In the genomic region with DNA sequence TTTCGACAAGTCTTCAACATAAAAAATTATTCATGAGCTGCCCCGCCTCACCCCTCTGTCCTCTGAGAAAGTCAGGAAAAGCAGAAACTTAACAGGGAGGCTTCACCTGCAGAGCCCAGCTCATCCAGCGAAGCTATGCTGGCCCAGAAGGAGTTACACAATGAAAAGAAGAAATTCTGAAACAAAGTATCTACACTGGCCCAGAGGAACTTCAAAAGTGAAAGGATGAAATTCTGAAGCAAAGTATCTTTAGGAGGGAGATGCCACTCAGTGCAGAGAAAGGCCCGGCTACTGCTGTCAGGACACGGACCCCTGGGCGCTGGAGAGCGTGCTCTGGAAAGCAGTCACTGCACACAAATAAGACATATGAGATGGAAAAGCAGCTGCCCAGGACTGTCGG, we compare ENCODE assay signal across 1 cellular context.
TF ChIP-seq lines count a peak whose summit lies in the region.

No MANE protein-coding gene starts in this region.

TF ChIP-seq in GM12891, 5 proteins besides CTCF, POLR2A, EP300 and RAD21:
- no peak for TF ChIP-seq TAF1 (IDR thresholded peaks at IDR 0.05; ENCODE audit: low read depth, low read length)
- TF ChIP-seq PAX5 (IDR thresholded peaks at IDR 0.05; ENCODE audit: insufficient read depth, low read length, severe bottlenecking) = no peak
- TF ChIP-seq POLR2AphosphoS5 (IDR thresholded peaks at IDR 0.05; ENCODE audit: low read depth, low read length) = no peak
- TF ChIP-seq POU2F2 (IDR thresholded peaks at IDR 0.05; ENCODE audit: low read depth, low read length) = no peak
- no peak for TF ChIP-seq SPI1 (IDR thresholded peaks at IDR 0.05; ENCODE audit: low read depth, low read length)
